In the genomic region with DNA sequence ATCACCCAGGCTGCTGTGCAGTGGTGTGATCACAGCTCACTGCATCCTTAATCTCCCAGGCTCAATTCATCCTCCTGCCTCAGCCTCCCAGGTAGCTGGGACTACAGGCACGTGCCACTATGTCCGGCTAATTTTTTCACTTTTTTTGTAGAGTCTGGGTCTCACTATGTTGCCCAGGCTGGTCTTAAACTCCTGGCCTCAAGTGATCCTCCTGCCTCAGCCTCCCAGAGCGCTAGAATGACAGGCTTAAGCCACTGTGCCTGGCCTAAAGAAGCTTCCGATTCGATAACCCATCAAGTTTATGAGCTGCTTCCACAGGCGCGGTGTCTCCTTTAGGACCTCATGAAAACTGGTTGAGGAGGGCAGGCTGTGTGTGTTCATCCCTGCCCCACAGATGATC, we compare ENCODE assay signal across 26 cellular contexts.
"Had no signal": no experiment of that assay in that cellular context is flagged by ENCODE, and none has a peak within 500 bp of the region (broad histone marks: within the 10 kb centered on the region; RNA-seq: fewer than 3 reads in every experiment).

No MANE protein-coding gene starts in this region.

- H3K27me3 Mint-ChIP-seq: natural killer cell treated with Interleukin-12 subunit alpha and Interleukin-12 subunit beta and Interleukin-15 and Interleukin-18, amount 100 ng/mL, for 72 hours had no signal

- ATAC-seq: left lobe of liver; mucosa of descending colon; right lobe of liver; stimulated activated effector memory CD8-positive, alpha-beta T cell treated with anti-CD3 and anti-CD28 coated beads, Interleukin-12 subunit alpha, Interleukin-12 subunit beta, amount 100 ng/mL, for 72 hours had no signal

- H3K9me3 Mint-ChIP-seq: memory B cell; mesothelial cell of epicardium; naive B cell; natural killer cell treated with Interleukin-12 subunit alpha and Interleukin-12 subunit beta and Interleukin-15 and Interleukin-18, amount 100 ng/mL, for 72 hours; neural progenitor cell; stimulated activated effector memory CD8-positive, alpha-beta T cell treated with anti-CD3 and anti-CD28 coated beads, Interleukin-12 subunit alpha, Interleukin-12 subunit beta, amount 100 ng/mL, for 72 hours had no signal

- H3K27ac Mint-ChIP-seq: memory B cell; mesothelial cell of epicardium; naive B cell; natural killer cell treated with Interleukin-12 subunit alpha and Interleukin-12 subunit beta and Interleukin-15 and Interleukin-18, amount 100 ng/mL, for 72 hours; stimulated activated effector memory CD8-positive, alpha-beta T cell treated with anti-CD3 and anti-CD28 coated beads, Interleukin-12 subunit alpha, Interleukin-12 subunit beta, amount 100 ng/mL, for 72 hours had no signal

- H3K27me3 ChIP-seq: dorsolateral prefrontal cortex, neural progenitor cell, ovary, right lobe of liver, stomach, thyroid gland had no signal

- H3K36me3 Mint-ChIP-seq: memory B cell; naive B cell; natural killer cell treated with Interleukin-12 subunit alpha and Interleukin-12 subunit beta and Interleukin-15 and Interleukin-18, amount 100 ng/mL, for 72 hours; stimulated activated effector memory CD8-positive, alpha-beta T cell treated with anti-CD3 and anti-CD28 coated beads, Interleukin-12 subunit alpha, Interleukin-12 subunit beta, amount 100 ng/mL, for 72 hours had no signal

- H3K27ac ChIP-seq: dorsolateral prefrontal cortex, neural progenitor cell, ovary, stomach, thyroid gland had no signal

- H3K9me3 ChIP-seq: mucosa of descending colon, ovary, right lobe of liver, stomach, thyroid gland had no signal

- H3K4me3 ChIP-seq: dorsolateral prefrontal cortex, lung, mucosa of descending colon, neural progenitor cell, ovary, right lobe of liver, stomach, thyroid gland had no signal

- H3K36me3 ChIP-seq: neural progenitor cell, ovary, right lobe of liver, thyroid gland had no signal

- FAIRE-seq: colon, frontal cortex, keratinocyte, small intestine had no signal

- H3K4me3 Mint-ChIP-seq: memory B cell; mesothelial cell of epicardium; naive B cell; natural killer cell treated with Interleukin-12 subunit alpha and Interleukin-12 subunit beta and Interleukin-15 and Interleukin-18, amount 100 ng/mL, for 72 hours; neural progenitor cell; stimulated activated effector memory CD8-positive, alpha-beta T cell treated with anti-CD3 and anti-CD28 coated beads, Interleukin-12 subunit alpha, Interleukin-12 subunit beta, amount 100 ng/mL, for 72 hours had no signal

- H3K4me1 Mint-ChIP-seq: memory B cell; naive B cell; stimulated activated effector memory CD8-positive, alpha-beta T cell treated with anti-CD3 and anti-CD28 coated beads, Interleukin-12 subunit alpha, Interleukin-12 subunit beta, amount 100 ng/mL, for 72 hours had no signal

- H3K4me1 ChIP-seq: thyroid gland had no signal

- DNase-seq: cerebellar nuclear complex; dorsolateral prefrontal cortex; effector CD4-positive, alpha-beta T cell; hypothalamus; naive B cell; nucleus accumbens; small intestine; stimulated activated CD4-positive, alpha-beta T cell treated with anti-CD3 and anti-CD28 coated beads, Interleukin-2, amount 100 ng/mL, for 24 hours; stimulated activated CD4-positive, alpha-beta T cell treated with anti-CD3 and anti-CD28 coated beads, Interleukin-4, amount 100 ng/mL, for 24 hours; stimulated activated naive CD4-positive, alpha-beta T cell treated with Interleukin-2 at 50 U/mL for 16 hours; stomach; thyroid gland; trophoblast cell had no signal
